17 cellular contexts compared by ENCODE assay signal in genomic region chr2:16643099-16643498, GRCh38.
"Had no signal": no experiment of that assay in that cellular context is flagged by ENCODE, and none has a peak within 500 bp of the region (broad histone marks: within the 10 kb centered on the region; RNA-seq: fewer than 3 reads in every experiment).

No MANE protein-coding gene starts in this region.

- ATAC-seq: left colon; stimulated activated naive B cell treated with anti-CD40 and anti-IgM and Interleukin-4, amounts not matched to agents 10 μg/mL and 1 μg/mL and 100 μg/mL, for 72 hours; WTC11 had no signal

- H3K4me3 Mint-ChIP-seq: activated naive CD8-positive, alpha-beta T cell treated with anti-CD3 and anti-CD28 coated beads for 36 hours; endodermal cell; memory B cell; nephron progenitor cell; stimulated activated naive B cell treated with anti-CD40 and anti-IgM and Interleukin-4, amounts not matched to agents 10 μg/mL and 1 μg/mL and 100 μg/mL, for 72 hours; T-helper 1 cell treated with Interleukin-12 subunit alpha and Interleukin-12 subunit beta and Interleukin-4 antibody, amounts not matched to agents 30 μg/mL and 1 μg/mL, for 36 hours; WTC11 had no signal

- H3K27me3 Mint-ChIP-seq: activated naive CD8-positive, alpha-beta T cell treated with anti-CD3 and anti-CD28 coated beads for 36 hours; memory B cell; stimulated activated naive B cell treated with anti-CD40 and anti-IgM and Interleukin-4, amounts not matched to agents 10 μg/mL and 1 μg/mL and 100 μg/mL, for 72 hours had no signal

- H3K27ac Mint-ChIP-seq: activated naive CD8-positive, alpha-beta T cell treated with anti-CD3 and anti-CD28 coated beads for 36 hours; endodermal cell; memory B cell; nephron progenitor cell; T-helper 1 cell treated with Interleukin-12 subunit alpha and Interleukin-12 subunit beta and Interleukin-4 antibody, amounts not matched to agents 30 μg/mL and 1 μg/mL, for 36 hours; WTC11 had no signal

- DNase-seq: activated CD4-positive, alpha-beta T cell treated with anti-CD3 and anti-CD28 coated beads, Interleukin-2, amount 50 U/mL, for 4 hours; activated naive CD4-positive, alpha-beta T cell treated with Interleukin-2 at 50 U/mL for 16 hours; activated naive CD8-positive, alpha-beta T cell treated with anti-CD3 and anti-CD28 coated beads for 36 hours; activated T-cell treated with anti-CD3 and anti-CD28 coated beads, Interleukin-2, amount 50 U/mL, for 48 hours; colonic mucosa; endodermal cell; hypothalamus; left colon; nephron progenitor cell; right lobe of liver; stimulated activated CD4-positive, alpha-beta T cell treated with anti-CD3 and anti-CD28 coated beads, Interleukin-15, amount 100 ng/mL, for 24 hours; stimulated activated naive B cell treated with anti-CD40 and anti-IgM and Interleukin-4, amounts not matched to agents 10 μg/mL and 1 μg/mL and 100 μg/mL, for 72 hours; T1000; testis had no signal

- H3K36me3 Mint-ChIP-seq: activated naive CD8-positive, alpha-beta T cell treated with anti-CD3 and anti-CD28 coated beads for 36 hours; WTC11 had no signal

- H3K9me3 Mint-ChIP-seq: activated naive CD8-positive, alpha-beta T cell treated with anti-CD3 and anti-CD28 coated beads for 36 hours; endodermal cell; memory B cell; nephron progenitor cell; stimulated activated naive B cell treated with anti-CD40 and anti-IgM and Interleukin-4, amounts not matched to agents 10 μg/mL and 1 μg/mL and 100 μg/mL, for 72 hours; T-helper 1 cell treated with Interleukin-12 subunit alpha and Interleukin-12 subunit beta and Interleukin-4 antibody, amounts not matched to agents 30 μg/mL and 1 μg/mL, for 36 hours; WTC11 had no signal

- H3K4me1 Mint-ChIP-seq: endodermal cell had no signal
